Comparison of ENCODE assay signal across 14 cellular contexts in genomic region chr11:105611414-105611813, GRCh38. TPM values are rescaled to one million over a fixed set of nuclear protein-coding genes. Genes with fewer than 3 reads are reported as not detected.
DNase-seq lines count a peak whose midpoint lies in the region; FAIRE-seq and TF ChIP-seq lines count a peak whose summit lies in the region.
"Had no signal": no experiment of that assay in that cellular context is flagged by ENCODE, and none has a peak within 500 bp of the region (broad histone marks: within the 10 kb centered on the region; RNA-seq: fewer than 3 reads in every experiment).

No MANE protein-coding gene starts in this region.

- no peak for TF ChIP-seq EP300 in transverse colon (IDR thresholded peaks at IDR 0.05; ENCODE audit: low read depth)

- in situ Hi-C loops in transverse colon (cut with MboI; ENCODE audit: low pct_ligation_motif_present in 1 of 4, low pct_unique_long_range_greater_than_20kb in 1 of 4, low sequenced_read_pairs in 3 of 4), result no loop called here

- no peak for FAIRE-seq in GM19239 (lab: Jason Lieb, UNC)
- FAIRE-seq: GM18507 had no signal

- H3K27ac ChIP-seq in left ventricle myocardium inferior (replicated peaks), result no peak overlapping the region
- H3K27ac ChIP-seq in right atrium auricular region, result no peak overlapping the region
- H3K27ac ChIP-seq in transverse colon, result no peak overlapping the region

- no peaks in the 10 kb centered on the region for H3K9me3 Mint-ChIP-seq in mesothelial cell of epicardium

- TF ChIP-seq CTCF in left ventricle myocardium inferior (IDR thresholded peaks at IDR 0.05; ENCODE audit: borderline replicate concordance) (no peak), right atrium auricular region (IDR thresholded peaks at IDR 0.05) (no peak), mesothelial cell of epicardium (IDR thresholded peaks at IDR 0.05; ENCODE audit: unreplicated experiment) (no peak), transverse colon (IDR thresholded peaks at IDR 0.05) (no peak)

- peak overlapping the region; percentile 92 for H3K27ac Mint-ChIP-seq in mesothelial cell of epicardium

- H3K4me1 ChIP-seq in left ventricle myocardium inferior (peaks cover 22% of the 10 kb centered on the region), right atrium auricular region (peaks cover 0 to 10% of the 10 kb centered on the region in 2 donors), transverse colon (peaks cover 0 to 19% (median 3%) of the 10 kb centered on the region in 4 donors)

- H3K36me3 Mint-ChIP-seq in mesothelial cell of epicardium, result no peaks in the 10 kb centered on the region

- H3K27me3 ChIP-seq in left ventricle myocardium inferior (ENCODE audit: low read depth) (peaks cover 76% of the 10 kb centered on the region), right atrium auricular region (peaks cover 2 to 7% of the 10 kb centered on the region in 2 donors), transverse colon (peaks cover 39% of the 10 kb centered on the region)

- no peak for DNase-seq in left ventricle myocardium inferior
- DNase-seq in right atrium auricular region (ENCODE audit: low spot score), result no peak
- DNase-seq in cerebellar cortex (ENCODE audit: low spot score), result peak; percentile 65
- no peak for DNase-seq in mesothelial cell of epicardium (ENCODE audit: low spot score in 2 of 2, unreplicated experiment in 2 of 2)
- no peak for DNase-seq in transverse colon
- no peak for DNase-seq in LoVo (ENCODE audit: low spot score)
- DNase-seq in HuH-7 (ENCODE audit: low spot score), result no peak
- no peak for DNase-seq in GM19239 (ENCODE audit: insufficient read length, low spot score)
- DNase-seq: amniotic stem cell; EL; NCI-H226; stimulated activated CD4-positive, alpha-beta T cell treated with anti-CD3 and anti-CD28 coated beads, Interleukin-15, amount 100 ng/mL, for 24 hours; stimulated activated CD8-positive, alpha-beta memory T cell treated with anti-CD3 and anti-CD28 coated beads, Interleukin-4, amount 100 ng/mL, for 48 hours had no signal

- H3K27me3 Mint-ChIP-seq in mesothelial cell of epicardium (ENCODE audit: low read depth), result peaks cover 29% of the 10 kb centered on the region

- TF ChIP-seq POLR2A in transverse colon (IDR thresholded peaks at IDR 0.05), result no peak

- 21 to 27% methylated on average over 8 to 10 of the region's 10 CpGs for WGBS in transverse colon (ENCODE audit: low coverage in 1 of 2), 2 donors

- intact Hi-C loops in left ventricle myocardium inferior (cut with micrococcal nuclease) (no loop called here), transverse colon (cut with DNase I; ENCODE audit: low total_unique reads) (no loop called here)

- no peaks in the 10 kb centered on the region for H3K36me3 ChIP-seq in left ventricle myocardium inferior
- no peaks in the 10 kb centered on the region for H3K36me3 ChIP-seq in right atrium auricular region
- no peaks in the 10 kb centered on the region for H3K36me3 ChIP-seq in transverse colon

- peak overlapping the region; percentile 80 for H3K4me3 Mint-ChIP-seq in mesothelial cell of epicardium

- H3K9me3 ChIP-seq in left ventricle myocardium inferior (replicated peaks) (no peaks in the 10 kb centered on the region), right atrium auricular region (no peaks in the 10 kb centered on the region), transverse colon (no peaks in the 10 kb centered on the region)

- peaks cover 42% of the 10 kb centered on the region for H3K4me1 Mint-ChIP-seq in mesothelial cell of epicardium

- H3K4me3 ChIP-seq in left ventricle myocardium inferior, result peak overlapping the region; percentile 58
- no peak overlapping the region for H3K4me3 ChIP-seq in right atrium auricular region
- peak overlapping the region in 3 of 4 donors; percentile 7 to 50 (median 21) for H3K4me3 ChIP-seq in transverse colon

RNA-seq across cellular contexts. Expression of gene GRIA4, which starts 1.5 kb away (rescaled TPM):
- not detected for total RNA-seq in left ventricle myocardium inferior
- total RNA-seq in right atrium auricular region, result not detected
- total RNA-seq in mesothelial cell of epicardium, result 144 to 156 TPM (median 156 TPM) in 3 replicates
- 1 to 10 TPM in 2 of 4 donors, under 1 TPM in 1, not detected in 1; 0.79 to 2.4 (median 1.4) TPM for total RNA-seq in transverse colon

Comparison
In these comparisons a context has a peak if more than half of its experiments do, and no peak if none do; other contexts are left out.
1. H3K4me3 ChIP-seq: peak in left ventricle myocardium inferior (single experiment) and transverse colon (3 of 4); none in right atrium auricular region (0 of 2).
2. RNA of gene GRIA4, which starts 1.5 kb away (total RNA-seq): 144 to 156 TPM in mesothelial cell of epicardium; 0.79 to 2.4 TPM in transverse colon, not detected in left ventricle myocardium inferior (single experiment) and not detected in right atrium auricular region; every median in the first group is over 10 times any median in the second.